In the genomic region with DNA sequence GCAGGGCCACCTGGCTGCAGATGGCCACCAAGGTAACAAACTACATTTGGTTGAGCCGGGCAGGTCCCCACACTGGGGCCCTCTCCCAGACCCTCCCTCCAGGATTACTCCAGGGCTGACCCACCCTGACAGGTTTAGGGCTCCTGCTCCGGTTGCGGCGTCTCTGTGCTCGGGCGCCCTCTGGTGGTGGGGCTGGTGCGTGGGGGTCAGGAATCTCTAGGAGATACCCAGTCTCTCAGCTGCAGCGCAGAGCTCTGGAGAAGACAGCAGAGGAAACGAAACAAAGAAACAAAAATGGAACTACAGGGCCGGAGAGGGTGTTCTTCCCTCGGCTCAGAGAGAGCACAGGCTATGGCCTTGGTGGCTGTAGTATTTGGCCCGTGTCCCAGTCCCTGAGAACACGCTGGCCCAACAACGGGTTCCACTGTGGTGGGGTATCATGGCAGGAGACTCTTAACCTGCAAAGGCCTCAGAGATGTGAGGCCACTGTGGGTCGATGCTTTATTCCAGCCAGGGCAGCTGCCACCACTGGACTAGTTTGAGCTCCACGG, we compare ENCODE assay signal across 8 cellular contexts. TPM values are rescaled to one million over a fixed set of nuclear protein-coding genes. Genes with fewer than 3 reads are reported as not detected.
A peak's percentile ranks its signal among the peaks of the same experiment; 100 is the strongest.
DNase-seq lines count a peak whose midpoint lies in the region; ATAC-seq and TF ChIP-seq lines count a peak whose summit lies in the region.

No MANE protein-coding gene starts in this region.

- H3K9me3 ChIP-seq in lower lobe of right lung = no peaks in the 10 kb centered on the region

- H3K27me3 ChIP-seq in lower lobe of right lung (ENCODE audit: low read depth) = peaks cover 34% of the 10 kb centered on the region

- peak overlapping the region; percentile 96 to 99 for H3K27ac ChIP-seq in coronary artery
- peak overlapping the region; percentile 84 for H3K27ac ChIP-seq in lower lobe of right lung

- peaks cover 18% of the 10 kb centered on the region for H3K4me1 ChIP-seq in lower lobe of right lung

- DNase-seq in NCI-H2196 (lab: John Stamatoyannopoulos, UW; ENCODE audit: unreplicated experiment) = peak; percentile 16
- DNase-seq in NCI-H2196 treated with DMSO at 0.1 percent for 48 hours (lab: John Stamatoyannopoulos, UW; ENCODE audit: unreplicated experiment) = no peak
- DNase-seq in MV-4-11 (lab: John Stamatoyannopoulos, UW) = peak; percentile 84
- peak; percentile 93 for DNase-seq in activated CD4-positive, alpha-beta T cell treated with anti-CD3 and anti-CD28 coated beads, Interleukin-2, amount 10 ng/mL, durations not matched to agents 24 days and 14 days
- no peak for DNase-seq in coronary artery (ENCODE audit: low spot score)
- peak; percentile 83 for DNase-seq in lower lobe of right lung
- DNase-seq in stimulated activated CD8-positive, alpha-beta memory T cell treated with anti-CD3 and anti-CD28 coated beads, Interleukin-12 subunit alpha, Interleukin-12 subunit beta, amount 100 ng/mL, for 4 hours (ENCODE audit: low read depth) = peak; percentile 32

- ATAC-seq in lower lobe of right lung (peak; percentile 57 to 68), HG03457 (IDR thresholded peaks at IDR 0.05; ENCODE audit: unreplicated experiment) (no peak)

- H3K36me3 ChIP-seq in lower lobe of right lung = no peaks in the 10 kb centered on the region

- TF ChIP-seq CTCF in coronary artery (IDR thresholded peaks at IDR 0.05) (peak; percentile 86), lower lobe of right lung (IDR thresholded peaks at IDR 0.05) (peak; percentile 80)

- peaks cover 2% of the 10 kb centered on the region for H3K36me3 Mint-ChIP-seq in activated CD4-positive, alpha-beta T cell treated with anti-CD3 and anti-CD28 coated beads, Interleukin-2, amount 10 ng/mL, durations not matched to agents 24 days and 14 days (ENCODE audit: low read depth)

- no peaks in the 10 kb centered on the region for H3K9me3 Mint-ChIP-seq in activated CD4-positive, alpha-beta T cell treated with anti-CD3 and anti-CD28 coated beads, Interleukin-2, amount 10 ng/mL, durations not matched to agents 24 days and 14 days

- H3K4me3 ChIP-seq in coronary artery (peak overlapping the region; percentile 85), lower lobe of right lung (peak overlapping the region; percentile 69)

- H3K4me1 Mint-ChIP-seq in activated CD4-positive, alpha-beta T cell treated with anti-CD3 and anti-CD28 coated beads, Interleukin-2, amount 10 ng/mL, durations not matched to agents 24 days and 14 days = peaks cover 18% of the 10 kb centered on the region

- H3K27ac Mint-ChIP-seq in activated CD4-positive, alpha-beta T cell treated with anti-CD3 and anti-CD28 coated beads, Interleukin-2, amount 10 ng/mL, durations not matched to agents 24 days and 14 days = peak overlapping the region; percentile 28

- intact Hi-C loops in activated CD4-positive, alpha-beta T cell treated with anti-CD3 and anti-CD28 coated beads, Interleukin-2, amount 10 ng/mL, durations not matched to agents 24 days and 14 days (cut with micrococcal nuclease) = loop anchor here (1.0 to 10.0 kb wide), 6 partner anchors 55 to 368 kb away; partner anchors contain the start of genes ACCS and HSD17B12
- intact Hi-C loops in lower lobe of right lung (cut with DNase I) = no loop called here

- H3K4me3 Mint-ChIP-seq in activated CD4-positive, alpha-beta T cell treated with anti-CD3 and anti-CD28 coated beads, Interleukin-2, amount 10 ng/mL, durations not matched to agents 24 days and 14 days = peak overlapping the region; percentile 87

- peaks cover 62% of the 10 kb centered on the region for H3K27me3 Mint-ChIP-seq in activated CD4-positive, alpha-beta T cell treated with anti-CD3 and anti-CD28 coated beads, Interleukin-2, amount 10 ng/mL, durations not matched to agents 24 days and 14 days

RNA-seq across cellular contexts. Expression of gene C11orf96, which starts 2.4 kb away (rescaled TPM):
- total RNA-seq in activated CD4-positive, alpha-beta T cell treated with anti-CD3 and anti-CD28 coated beads, Interleukin-2, amount 10 ng/mL, durations not matched to agents 24 days and 14 days = 3.1 and 3.5 TPM in 2 replicates
- 83.5 TPM for total RNA-seq in lower lobe of right lung

Comparison
In these comparisons a context has a peak if more than half of its experiments do, and no peak if none do; other contexts are left out.
1. DNase-seq: peak in NCI-H2196 (single experiment), MV-4-11 (single experiment), activated CD4-positive, alpha-beta T cell treated with anti-CD3 and anti-CD28 coated beads, Interleukin-2, amount 10 ng/mL, durations not matched to agents 24 days and 14 days (single experiment), lower lobe of right lung (single experiment) and stimulated activated CD8-positive, alpha-beta memory T cell treated with anti-CD3 and anti-CD28 coated beads, Interleukin-12 subunit alpha, Interleukin-12 subunit beta, amount 100 ng/mL, for 4 hours (single experiment); none in NCI-H2196 treated with DMSO at 0.1 percent for 48 hours (single experiment) and coronary artery (single experiment).
2. RNA of gene C11orf96, which starts 2.4 kb away (total RNA-seq): 83.5 TPM in lower lobe of right lung (single experiment); 3.1 to 3.5 TPM in activated CD4-positive, alpha-beta T cell treated with anti-CD3 and anti-CD28 coated beads, Interleukin-2, amount 10 ng/mL, durations not matched to agents 24 days and 14 days; every median in the first group is over 10 times any median in the second.